Comparison of ENCODE assay signal across 1 cellular context in the genomic region with DNA sequence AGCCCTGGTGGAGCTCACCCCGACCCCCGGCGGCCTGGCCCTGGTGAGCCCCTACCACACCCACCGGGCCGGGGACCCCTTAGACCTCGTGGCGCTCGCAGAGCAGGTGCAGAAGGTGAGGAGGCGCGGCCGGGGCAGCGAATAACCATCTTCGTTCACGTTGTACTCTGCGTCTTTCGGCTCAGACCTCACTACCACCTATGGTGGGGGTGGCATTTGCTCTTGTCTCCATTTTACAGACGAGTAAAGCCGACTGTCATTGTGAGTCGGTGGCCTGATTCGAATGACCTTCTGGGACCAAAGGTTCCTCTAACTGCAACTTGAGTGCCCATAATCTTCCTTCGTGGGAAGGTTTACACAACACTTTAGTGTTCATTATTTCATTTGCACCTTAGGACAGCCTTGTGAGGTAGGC.
A peak's percentile ranks its signal among the peaks of the same experiment; 100 is the strongest.
TF ChIP-seq lines count a peak whose summit lies in the region.

No MANE protein-coding gene starts in this region.

TF ChIP-seq in H1, 55 proteins besides CTCF, POLR2A, EP300 and RAD21:
- TF ChIP-seq CEBPB (IDR thresholded peaks at IDR 0.05; ENCODE audit: low read depth, low read length) (no peak), SIRT6 (IDR thresholded peaks at IDR 0.05; ENCODE audit: low read length) (no peak), HDAC6 (IDR thresholded peaks at IDR 0.05; ENCODE audit: low read depth, low read length) (no peak), TAF1 (IDR thresholded peaks at IDR 0.05; ENCODE audit: low read depth, low read length) (peak; percentile 2; the same call in 1 of the 2 replicates), GABPA (IDR thresholded peaks at IDR 0.05; ENCODE audit: borderline replicate concordance, insufficient read depth, low read length) (no peak), ZNF274 (IDR thresholded peaks at IDR 0.05; ENCODE audit: borderline replicate concordance, extremely low read depth, low read length) (no peak), HDAC2 (IDR thresholded peaks at IDR 0.05; ENCODE audit: borderline replicate concordance in 1 of 2, low read depth in 2 of 2, low read length in 2 of 2) (peak in 1 of 2 experiments; percentile 9; a peak in 1 of 4 replicates), SUZ12 (IDR thresholded peaks at IDR 0.05; ENCODE audit: low read length) (no peak), POLR2AphosphoS5 (IDR thresholded peaks at IDR 0.05; ENCODE audit: low read depth, low read length) (0 out of 2 replicates have a peak, but pooled peaks have one; percentile 2), BACH1 (IDR thresholded peaks at IDR 0.05; ENCODE audit: low read length) (no peak), RXRA (IDR thresholded peaks at IDR 0.05; ENCODE audit: insufficient read depth, low read depth, low read length) (no peak), JUN (IDR thresholded peaks at IDR 0.05; ENCODE audit: low read depth, low read length) (no peak), RNF2 (IDR thresholded peaks at IDR 0.05; ENCODE audit: borderline replicate concordance, low read depth, low read length, missing control alignments, poor library complexity, severe bottlenecking) (no peak), SP1 (IDR thresholded peaks at IDR 0.05; ENCODE audit: low read depth, low read length) (no peak), SAP30 (IDR thresholded peaks at IDR 0.05; ENCODE audit: insufficient read depth, insufficient replicate concordance, low read length) (peak; percentile 38), KDM5A (IDR thresholded peaks at IDR 0.05; ENCODE audit: low read length) (0 out of 2 replicates have a peak, but pooled peaks have one; percentile 35), YY1 (IDR thresholded peaks at IDR 0.05; ENCODE audit: low read depth, low read length) (peak; percentile 35; the same call in 1 of the 2 replicates), SP4 (IDR thresholded peaks at IDR 0.05; ENCODE audit: low read length) (no peak), MAX (IDR thresholded peaks at IDR 0.05) (no peak)
- TF ChIP-seq, protein P1, sequence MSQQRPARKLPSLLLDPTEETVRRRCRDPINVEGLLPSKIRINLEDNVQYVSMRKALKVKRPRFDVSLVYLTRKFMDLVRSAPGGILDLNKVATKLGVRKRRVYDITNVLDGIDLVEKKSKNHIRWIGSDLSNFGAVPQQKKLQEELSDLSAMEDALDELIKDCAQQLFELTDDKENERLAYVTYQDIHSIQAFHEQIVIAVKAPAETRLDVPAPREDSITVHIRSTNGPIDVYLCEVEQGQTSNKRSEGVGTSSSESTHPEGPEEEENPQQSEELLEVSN (IDR thresholded peaks at IDR 0.05) = no peak; the same call in 1 of the 2 replicates
- TF ChIP-seq, protein P2, sequence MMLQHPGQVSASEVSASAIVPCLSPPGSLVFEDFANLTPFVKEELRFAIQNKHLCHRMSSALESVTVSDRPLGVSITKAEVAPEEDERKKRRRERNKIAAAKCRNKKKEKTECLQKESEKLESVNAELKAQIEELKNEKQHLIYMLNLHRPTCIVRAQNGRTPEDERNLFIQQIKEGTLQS (IDR thresholded peaks at IDR 0.05; ENCODE audit: insufficient read depth, low read depth, low read length) = no peak
